Comparison of ENCODE assay signal across 20 cellular contexts in genomic region chr18:23710068-23710527, GRCh38. TPM values are rescaled to one million over a fixed set of nuclear protein-coding genes. Genes with fewer than 3 reads are reported as not detected.
A peak's percentile ranks its signal among the peaks of the same experiment; 100 is the strongest.
DNase-seq lines count a peak whose midpoint lies in the region; TF ChIP-seq lines count a peak whose summit lies in the region.
"Had no signal": no experiment of that assay in that cellular context is flagged by ENCODE, and none has a peak within 500 bp of the region (broad histone marks: within the 10 kb centered on the region; RNA-seq: fewer than 3 reads in every experiment).

No MANE protein-coding gene starts in this region.

- TF ChIP-seq CTCF in astrocyte of the spinal cord (IDR thresholded peaks at IDR 0.05; ENCODE audit: low read depth, low read length): no peak
- no peak for TF ChIP-seq CTCF in hepatocyte (IDR thresholded peaks at IDR 0.05; ENCODE audit: poor library complexity)

- H3K9me3 Mint-ChIP-seq in CD4-positive, alpha-beta memory T cell: peaks cover 0 to 17% (median 9%) of the 10 kb centered on the region in 8 donors
- H3K9me3 Mint-ChIP-seq: natural killer cell; stimulated activated naive CD8-positive, alpha-beta T cell treated with anti-CD3 and anti-CD28 coated beads, Interleukin-15, Interleukin-2, amounts not matched to agents 100 ng/mL and 50 ng/mL, for 24 hours had no signal

- in situ Hi-C loops in astrocyte of the spinal cord (cut with HindIII; ENCODE audit: low sequenced_read_pairs): no loop called here

- no peaks in the 10 kb centered on the region for H3K36me3 ChIP-seq in hepatocyte (replicated peaks; ENCODE audit: insufficient read depth, low read depth)
- no peaks in the 10 kb centered on the region for H3K36me3 ChIP-seq in CD4-positive, alpha-beta memory T cell (ENCODE audit: insufficient read depth, low read length)

- H2AFZ ChIP-seq in hepatocyte: no peak overlapping the region

- no peak overlapping the region for H3K4me3 ChIP-seq in astrocyte of the spinal cord (ENCODE audit: low read depth, low read length)
- no peak overlapping the region for H3K4me3 ChIP-seq in hepatocyte
- H3K4me3 ChIP-seq in CD4-positive, alpha-beta memory T cell (ENCODE audit: low read length in 2 of 2): no peak overlapping the region
- H3K4me3 ChIP-seq: psoas muscle had no signal

- H3K9me3 ChIP-seq in hepatocyte (ENCODE audit: low read depth): no peaks in the 10 kb centered on the region
- H3K9me3 ChIP-seq in CD4-positive, alpha-beta memory T cell (ENCODE audit: control insufficient read depth in 1 of 2, low read length in 2 of 2): peaks cover 0 to 3% of the 10 kb centered on the region in 2 donors
- H3K9me3 ChIP-seq: psoas muscle had no signal

- CTCF ChIA-PET in CD4-positive, alpha-beta memory T cell (lab: Charles Lee; ENCODE audit: partially characterized antibody): no interaction called here

- intact Hi-C loops in CD4-positive, alpha-beta memory T cell (cut with micrococcal nuclease): no loop called here

- no peaks in the 10 kb centered on the region for H4K20me1 ChIP-seq in hepatocyte (ENCODE audit: insufficient read depth, poor library complexity, severe bottlenecking)

- peak overlapping the region; percentile 76 for H3K27ac ChIP-seq in hepatocyte
- H3K27ac ChIP-seq in CD4-positive, alpha-beta memory T cell (ENCODE audit: low read depth, low read length): no peak overlapping the region
- H3K27ac ChIP-seq: psoas muscle had no signal

- H3K27me3 Mint-ChIP-seq in CD4-positive, alpha-beta memory T cell: peaks cover 3 to 9% of the 10 kb centered on the region in 2 donors

- peaks cover 4% of the 10 kb centered on the region for H3K4me1 ChIP-seq in hepatocyte (ENCODE audit: insufficient read depth)
- peaks cover 14% of the 10 kb centered on the region for H3K4me1 ChIP-seq in CD4-positive, alpha-beta memory T cell (ENCODE audit: insufficient read depth, low read length)
- H3K4me1 ChIP-seq: psoas muscle had no signal

- H3K4me1 Mint-ChIP-seq in CD4-positive, alpha-beta memory T cell: peaks cover 13 to 17% (median 15%) of the 10 kb centered on the region in 4 donors

- H3K4me2 ChIP-seq in hepatocyte: peak overlapping the region; percentile 10

- no peaks in the 10 kb centered on the region for H3K79me2 ChIP-seq in hepatocyte

- 84% methylated on average over 17 of the region's 17 CpGs for WGBS in hepatocyte (ENCODE audit: low lambda C conversion rate, missing lambda C conversion rate)

- H3K4me3 Mint-ChIP-seq in CD4-positive, alpha-beta memory T cell: no peak overlapping the region
- H3K4me3 Mint-ChIP-seq: natural killer cell; stimulated activated naive CD8-positive, alpha-beta T cell treated with anti-CD3 and anti-CD28 coated beads, Interleukin-15, Interleukin-2, amounts not matched to agents 100 ng/mL and 50 ng/mL, for 24 hours had no signal

- DNase-seq in A172 (ENCODE audit: low spot score) (peak; percentile 80), HT-29 (ENCODE audit: low spot score) (peak; percentile 64), astrocyte of the spinal cord (ENCODE audit: low read depth, low spot score) (peak; percentile 25), hepatocyte (ENCODE audit: low spot score) (peak; percentile 43), OCI-M2 (lab: John Stamatoyannopoulos, UW; ENCODE audit: unreplicated experiment) (no peak), NCI-H82 treated with DMSO at 0.1 percent for 48 hours (lab: John Stamatoyannopoulos, UW; ENCODE audit: unreplicated experiment) (no peak), DMS53 (lab: John Stamatoyannopoulos, UW) (no peak)
- no peak for DNase-seq in CD4-positive, alpha-beta memory T cell
- DNase-seq: 8988T; activated CD4-positive, alpha-beta T cell treated with anti-CD3 and anti-CD28 coated beads, Interleukin-2, amount 50 U/mL, for 1 hour; activated T-cell treated with anti-CD3 and anti-CD28 coated beads, Interleukin-2, amount 50 U/mL, for 1 hour; caudate nucleus; DMS79 treated with DMSO at 0.1 percent for 48 hours; Kasumi-1; natural killer cell; NCI-H187; NCI-H524 treated with DMSO at 0.1 percent for 48 hours; psoas muscle had no signal

- POLR2A ChIA-PET in CD4-positive, alpha-beta memory T cell (lab: Charles Lee; ENCODE audit: partially characterized antibody): no interaction called here

- no peaks in the 10 kb centered on the region for H3K9me2 ChIP-seq in hepatocyte (replicated peaks; ENCODE audit: insufficient read depth)

- no peaks in the 10 kb centered on the region for H3K27me3 ChIP-seq in hepatocyte
- H3K27me3 ChIP-seq in CD4-positive, alpha-beta memory T cell (ENCODE audit: insufficient read depth, low read length): no peaks in the 10 kb centered on the region

- H3K36me3 Mint-ChIP-seq in CD4-positive, alpha-beta memory T cell: peaks cover 3 to 4% of the 10 kb centered on the region in 2 donors
- H3K36me3 Mint-ChIP-seq: natural killer cell had no signal

- no peak overlapping the region for H3K27ac Mint-ChIP-seq in CD4-positive, alpha-beta memory T cell
- H3K27ac Mint-ChIP-seq: activated naive CD4-positive, alpha-beta T cell treated with anti-CD3 and anti-CD28 coated beads, Interleukin-2, amount 50 U/mL, for 72 hours; natural killer cell; stimulated activated naive CD8-positive, alpha-beta T cell treated with anti-CD3 and anti-CD28 coated beads, Interleukin-15, Interleukin-2, amounts not matched to agents 100 ng/mL and 50 ng/mL, for 24 hours had no signal

RNA-seq across cellular contexts. Expression of gene LAMA3, which starts 20.8 kb away (rescaled TPM):
- 1.5 and 2.7 TPM in 2 replicates for total RNA-seq in A172 (2014; rRNA removed; shearing (Covaris generic))
- total RNA-seq in HT-29 (2014; rRNA removed; shearing (Covaris generic)): 8.6 and 9.5 TPM in 2 replicates
- 52.1 and 63.3 TPM in 2 replicates for total RNA-seq in hepatocyte
- polyA plus RNA-seq in hepatocyte: 27.8 and 29.9 TPM in 2 replicates
- not detected for total RNA-seq in CD4-positive, alpha-beta memory T cell
- not detected for polyA plus RNA-seq in CD4-positive, alpha-beta memory T cell
- total RNA-seq: natural killer cell had no signal

RNA-seq across cellular contexts. Expression of gene ANKRD29, which starts 47.4 kb away (rescaled TPM):
- 3.8 and 4.0 TPM in 2 replicates for total RNA-seq in A172 (2014; rRNA removed; shearing (Covaris generic))
- total RNA-seq in HT-29 (2014; rRNA removed; shearing (Covaris generic)): 3.1 and 7.4 TPM in 2 replicates
- 12.1 and 17.4 TPM in 2 replicates for total RNA-seq in hepatocyte
- 7.7 and 8.9 TPM in 2 replicates for polyA plus RNA-seq in hepatocyte
- not detected for total RNA-seq in CD4-positive, alpha-beta memory T cell
- polyA plus RNA-seq in CD4-positive, alpha-beta memory T cell: 1 to 10 TPM in 1 of 2 donors, under 1 TPM in 1; 0.91 to 1.3 TPM
- total RNA-seq: activated naive CD4-positive, alpha-beta T cell treated with anti-CD3 and anti-CD28 coated beads, Interleukin-2, amount 50 U/mL, for 72 hours had no signal

Comparison
In these comparisons a context has a peak if more than half of its experiments do, and no peak if none do; other contexts are left out.
1. DNase-seq: peak in A172 (single experiment), HT-29 (single experiment), astrocyte of the spinal cord (single experiment) and hepatocyte (single experiment); none in OCI-M2 (single experiment), NCI-H82 treated with DMSO at 0.1 percent for 48 hours (single experiment), CD4-positive, alpha-beta memory T cell (0 of 5) and DMS53 (single experiment).